26 cellular contexts compared by ENCODE assay signal in genomic region chr16:58111331-58111627, GRCh38.
"Had no signal": no experiment of that assay in that cellular context is flagged by ENCODE, and none has a peak within 500 bp of the region (broad histone marks: within the 10 kb centered on the region; RNA-seq: fewer than 3 reads in every experiment).

No MANE protein-coding gene starts in this region.

- H2AFZ ChIP-seq: hepatocyte had no signal

- DNase-seq: activated CD4-positive, alpha-beta memory T cell treated with anti-CD3 and anti-CD28 coated beads for 36 hours; activated CD4-positive, alpha-beta T cell treated with anti-CD3 and anti-CD28 coated beads, Interleukin-2, amount 10 ng/mL, durations not matched to agents 24 days and 14 days; activated gamma-delta T cell treated with Interleukin-2 at 50 U/mL for 16 hours; activated naive CD4-positive, alpha-beta T cell treated with anti-CD3 and anti-CD28 coated beads, Interleukin-2, amount 50 U/mL, for 16 hours; activated T-cell treated with anti-CD3 and anti-CD28 coated beads, Interleukin-2, amount 50 U/mL, for 4 hours; amniotic stem cell; dermis blood vessel endothelial cell; effector CD4-positive, alpha-beta T cell; erythroblast; left colon; natural killer cell; stimulated activated CD4-positive, alpha-beta T cell treated with anti-CD3 and anti-CD28 coated beads, Interleukin-12 subunit alpha, Interleukin-12 subunit beta, amount 100 ng/mL, for 4 hours; stimulated activated CD4-positive, alpha-beta T cell treated with anti-CD3 and anti-CD28 coated beads, Interleukin-4, amount 100 ng/mL, for 1 hour; stimulated activated naive CD8-positive, alpha-beta T cell treated with anti-CD3 and anti-CD28 coated beads, Interleukin-15, Interleukin-2, amounts not matched to agents 100 U/mL and 50 U/mL, for 24 hours; T-helper 1 cell; trophoblast cell; uterus; WERI-Rb-1 had no signal

- ATAC-seq: activated CD4-positive, CD25-positive, alpha-beta regulatory T cell treated with anti-CD3 and anti-CD28 coated beads, Interleukin-2, amount 50 U/mL, for 24 hours; activated T-cell treated with anti-CD3 and anti-CD28 coated beads, Interleukin-2, amount 50 U/mL, for 4 hours; activated T-helper 17 cell treated with anti-CD3 and anti-CD28 coated beads, Interleukin-2, amount 50 U/mL, for 72 hours; gastroesophageal sphincter; left colon; natural killer cell; stimulated activated naive CD8-positive, alpha-beta T cell treated with anti-CD3 and anti-CD28 coated beads, Interleukin-15, Interleukin-2, amounts not matched to agents 100 U/mL and 50 U/mL, for 24 hours had no signal

- H3K27me3 Mint-ChIP-seq: activated CD4-positive, alpha-beta memory T cell treated with anti-CD3 and anti-CD28 coated beads for 36 hours; activated CD4-positive, alpha-beta T cell treated with anti-CD3 and anti-CD28 coated beads, Interleukin-2, amount 10 ng/mL, durations not matched to agents 24 days and 14 days; activated T-helper 17 cell treated with anti-CD3 and anti-CD28 coated beads, Interleukin-2, amount 50 U/mL, for 72 hours; central memory CD8-positive, alpha-beta T cell had no signal

- H3K4me3 Mint-ChIP-seq: activated CD4-positive, alpha-beta memory T cell treated with anti-CD3 and anti-CD28 coated beads for 36 hours; activated CD4-positive, alpha-beta T cell treated with anti-CD3 and anti-CD28 coated beads, Interleukin-2, amount 10 ng/mL, durations not matched to agents 24 days and 14 days; activated T-cell treated with anti-CD3 and anti-CD28 coated beads, Interleukin-2, amount 50 U/mL, for 4 hours; activated T-helper 17 cell treated with anti-CD3 and anti-CD28 coated beads, Interleukin-2, amount 50 U/mL, for 72 hours; central memory CD8-positive, alpha-beta T cell; natural killer cell had no signal

- H3K4me3 ChIP-seq: breast epithelium, gastroesophageal sphincter, hepatocyte, right lobe of liver, thoracic aorta, uterus had no signal

- H3K4me1 Mint-ChIP-seq: activated CD4-positive, alpha-beta T cell treated with anti-CD3 and anti-CD28 coated beads, Interleukin-2, amount 10 ng/mL, durations not matched to agents 24 days and 14 days; activated T-helper 17 cell treated with anti-CD3 and anti-CD28 coated beads, Interleukin-2, amount 50 U/mL, for 72 hours; central memory CD8-positive, alpha-beta T cell; natural killer cell had no signal

- H3K27ac ChIP-seq: breast epithelium, gastroesophageal sphincter, hepatocyte, right lobe of liver, thoracic aorta, uterus, WERI-Rb-1 had no signal

- H3K4me1 ChIP-seq: breast epithelium, right lobe of liver had no signal

- H3K27ac Mint-ChIP-seq: activated CD4-positive, alpha-beta memory T cell treated with anti-CD3 and anti-CD28 coated beads for 36 hours; activated CD4-positive, alpha-beta T cell treated with anti-CD3 and anti-CD28 coated beads, Interleukin-2, amount 10 ng/mL, durations not matched to agents 24 days and 14 days; natural killer cell had no signal

- H3K9me3 ChIP-seq: breast epithelium, gastroesophageal sphincter, right lobe of liver, thoracic aorta, uterus had no signal

- H3K27me3 ChIP-seq: breast epithelium, gastroesophageal sphincter, hepatocyte, right lobe of liver, uterus had no signal

- H3K9me3 Mint-ChIP-seq: activated CD4-positive, alpha-beta memory T cell treated with anti-CD3 and anti-CD28 coated beads for 36 hours; activated CD4-positive, alpha-beta T cell treated with anti-CD3 and anti-CD28 coated beads, Interleukin-2, amount 10 ng/mL, durations not matched to agents 24 days and 14 days; activated T-cell treated with anti-CD3 and anti-CD28 coated beads, Interleukin-2, amount 50 U/mL, for 4 hours; activated T-helper 17 cell treated with anti-CD3 and anti-CD28 coated beads, Interleukin-2, amount 50 U/mL, for 72 hours; central memory CD8-positive, alpha-beta T cell; natural killer cell had no signal

- H3K36me3 ChIP-seq: breast epithelium, uterus had no signal

- H3K4me2 ChIP-seq: hepatocyte had no signal
